ENCODE assay signal across 10 cellular contexts in the genomic region with DNA sequence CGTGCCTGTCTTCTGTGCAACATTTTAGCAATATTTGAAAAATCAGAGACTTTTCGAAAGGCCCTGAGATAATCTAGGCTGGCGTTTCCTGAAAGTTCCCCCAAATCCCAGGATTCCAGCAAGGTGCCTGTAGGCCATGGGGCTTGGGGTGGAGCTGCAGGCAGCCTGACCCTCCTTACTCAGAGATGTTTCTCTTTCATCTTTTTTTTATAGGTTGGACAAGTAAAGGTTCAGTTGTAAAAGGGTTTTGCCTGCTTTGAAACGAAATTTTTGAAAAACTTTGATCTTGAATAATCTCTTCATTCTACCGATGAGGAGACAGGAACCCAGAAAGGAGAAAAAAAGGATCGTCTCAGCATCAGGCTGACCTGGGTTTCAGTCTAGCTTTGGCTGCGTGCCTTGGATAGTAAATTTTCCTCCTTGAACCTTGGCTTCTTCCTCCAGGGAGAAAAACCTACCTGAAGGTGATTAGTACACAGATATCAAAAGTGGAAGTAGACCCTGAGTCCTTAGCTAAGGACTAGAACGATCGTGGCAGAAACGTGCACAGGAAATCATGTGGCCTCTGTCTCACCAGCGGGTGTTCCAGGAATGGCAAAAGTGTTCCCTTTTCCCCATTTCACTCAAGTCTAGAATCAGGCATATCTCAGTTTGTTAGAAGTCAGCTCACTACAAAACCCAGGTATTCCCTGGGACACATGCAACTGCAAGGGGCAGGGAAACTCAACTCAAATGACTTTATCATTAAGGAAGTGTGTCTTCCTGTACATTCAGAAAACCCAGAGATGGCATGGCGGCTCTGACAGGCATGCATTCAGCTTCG.
DNase-seq lines count a peak whose midpoint lies in the region; FAIRE-seq and TF ChIP-seq lines count a peak whose summit lies in the region.
"Had no signal": no experiment of that assay in that cellular context is flagged by ENCODE, and none has a peak within 500 bp of the region (broad histone marks: within the 10 kb centered on the region; RNA-seq: fewer than 3 reads in every experiment).

No MANE protein-coding gene starts in this region.

- H3K9me3 ChIP-seq in adrenal gland (replicated peaks in 1 of 3) = no peaks in the 10 kb centered on the region
- no peaks in the 10 kb centered on the region for H3K9me3 ChIP-seq in small intestine (ENCODE audit: control insufficient read depth, low read depth)
- no peaks in the 10 kb centered on the region for H3K9me3 ChIP-seq in GM23248 (ENCODE audit: low read depth)

- in situ Hi-C loops in GM23248 (cut with MboI) = no loop called here

- H3K27me3 ChIP-seq in adrenal gland (no peaks in the 10 kb centered on the region), small intestine (ENCODE audit: control insufficient read depth in 2 of 2, insufficient read depth in 2 of 2, low read length in 2 of 2) (no peaks in the 10 kb centered on the region), GM23248 (replicated peaks; ENCODE audit: insufficient read depth) (no peaks in the 10 kb centered on the region)

- no peak for TF ChIP-seq POLR2A in adrenal gland (IDR thresholded peaks at IDR 0.05)

- 50 to 58% (median 53%) methylated on average over 11 to 13 of the region's 13 CpGs for WGBS in adrenal gland, 4 donors
- 23 to 41% (median 34%) methylated on average over 13 of the region's 13 CpGs for WGBS in small intestine, 3 donors
- WGBS in GM23248 (ENCODE audit: low coverage in 1 of 2, low lambda C conversion rate in 2 of 2, missing lambda C conversion rate in 2 of 2), 2 experiments = 74 to 79% methylated on average over 13 of the region's 13 CpGs

- H2AFZ ChIP-seq in GM23248 = no peak overlapping the region

- peak overlapping the region in 3 of 5 donors; percentile 12 to 63 (median 19) for H3K27ac ChIP-seq in adrenal gland
- H3K27ac ChIP-seq in small intestine (ENCODE audit: low read depth in 1 of 2, low read length in 1 of 2) = peak overlapping the region; percentile 90 to 93
- no peak overlapping the region for H3K27ac ChIP-seq in GM23248

- H3K4me1 ChIP-seq in adrenal gland (replicated peaks in 1 of 2) = peaks cover 43 to 45% of the 10 kb centered on the region in 2 donors
- H3K4me1 ChIP-seq in small intestine (ENCODE audit: control insufficient read depth in 2 of 2, insufficient read depth in 1 of 2, low read depth in 1 of 2, low read length in 1 of 2) = peaks cover 6 to 17% of the 10 kb centered on the region in 2 donors
- peaks cover 9% of the 10 kb centered on the region for H3K4me1 ChIP-seq in GM23248 (ENCODE audit: insufficient read depth)

- intact Hi-C loops in adrenal gland (cut with DNase I) = no loop called here

- no peak overlapping the region for H3K9ac ChIP-seq in GM23248

- no peak for TF ChIP-seq CTCF in adrenal gland (IDR thresholded peaks at IDR 0.05)

- H3K4me3 ChIP-seq in adrenal gland (no peak overlapping the region), small intestine (ENCODE audit: low read depth in 1 of 2, low read length in 2 of 2) (no peak overlapping the region), GM23248 (no peak overlapping the region)

- peaks cover 9% of the 10 kb centered on the region; the same call in 1 of the 2 replicates for H3F3A ChIP-seq in GM23248 (ENCODE audit: insufficient read depth)

- H3K4me2 ChIP-seq in GM23248 (ENCODE audit: unreplicated experiment) = no peak overlapping the region

- DNase-seq in GF-D8 (lab: John Stamatoyannopoulos, UW) (peak; percentile 3), NOMO-1 (lab: John Stamatoyannopoulos, UW; ENCODE audit: unreplicated experiment in 2 of 2) (peak; percentile 34 to 82), adrenal gland (peak in 1 of 7 donors; percentile 48), small intestine (peak; percentile 94), HK-2 (ENCODE audit: unreplicated experiment) (no peak), GM23248 (no peak), NCI-H226 (no peak)
- no peak for DNase-seq in stimulated activated naive CD4-positive, alpha-beta T cell treated with Interleukin-2 at 50 U/mL for 16 hours (lab: John Stamatoyannopoulos, UW)

- H3K79me2 ChIP-seq in GM23248 (ENCODE audit: insufficient read depth) = no peaks in the 10 kb centered on the region

- FAIRE-seq in small intestine (lab: Jason Lieb, UNC) = no peak
- FAIRE-seq: endometrium, G401.6 had no signal

- H3K36me3 ChIP-seq in adrenal gland (replicated peaks in 1 of 2) = no peaks in the 10 kb centered on the region
- H3K36me3 ChIP-seq in small intestine (ENCODE audit: control insufficient read depth in 2 of 2, insufficient read depth in 2 of 2, low read length in 2 of 2) = no peaks in the 10 kb centered on the region
- H3K36me3 ChIP-seq in GM23248 (ENCODE audit: low read depth) = no peaks in the 10 kb centered on the region

- no peaks in the 10 kb centered on the region for H3K9me2 ChIP-seq in GM23248 (ENCODE audit: insufficient read depth)

- no peaks in the 10 kb centered on the region for H4K20me1 ChIP-seq in GM23248 (ENCODE audit: insufficient read depth)

Comparison
In these comparisons a context has a peak if more than half of its experiments do, and no peak if none do; other contexts are left out.
1. DNase-seq: peak in GF-D8 (single experiment), NOMO-1 (2 of 2) and small intestine (single experiment); none in HK-2 (single experiment), GM23248 (single experiment), stimulated activated naive CD4-positive, alpha-beta T cell treated with Interleukin-2 at 50 U/mL for 16 hours (single experiment) and NCI-H226 (single experiment).